Comparison of ENCODE assay signal across 2 cellular contexts in the genomic region with DNA sequence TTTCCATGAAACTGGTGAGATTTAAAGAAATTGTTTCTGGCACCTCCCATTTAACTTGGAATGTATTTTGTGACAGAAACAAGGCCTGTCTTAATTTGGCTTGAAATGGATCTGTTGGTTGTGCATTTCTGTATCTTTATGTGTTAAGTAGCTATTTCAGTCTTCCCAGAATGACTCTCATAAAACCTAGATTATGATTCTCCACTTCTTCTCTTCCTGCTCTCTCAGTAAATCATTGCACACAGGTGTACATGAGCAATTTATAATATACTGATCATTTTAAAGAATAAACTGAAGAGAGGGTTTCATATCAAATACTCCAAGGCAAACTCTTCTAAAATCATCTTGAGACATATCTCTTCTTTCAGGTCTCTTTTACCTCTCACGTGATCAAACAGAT.
TF ChIP-seq lines count a peak whose summit lies in the region.

No MANE protein-coding gene starts in this region.

TF ChIP-seq in SK-N-SH, 30 proteins besides CTCF, POLR2A, EP300 and RAD21 (continued from another document):
- TF ChIP-seq, protein P1, sequence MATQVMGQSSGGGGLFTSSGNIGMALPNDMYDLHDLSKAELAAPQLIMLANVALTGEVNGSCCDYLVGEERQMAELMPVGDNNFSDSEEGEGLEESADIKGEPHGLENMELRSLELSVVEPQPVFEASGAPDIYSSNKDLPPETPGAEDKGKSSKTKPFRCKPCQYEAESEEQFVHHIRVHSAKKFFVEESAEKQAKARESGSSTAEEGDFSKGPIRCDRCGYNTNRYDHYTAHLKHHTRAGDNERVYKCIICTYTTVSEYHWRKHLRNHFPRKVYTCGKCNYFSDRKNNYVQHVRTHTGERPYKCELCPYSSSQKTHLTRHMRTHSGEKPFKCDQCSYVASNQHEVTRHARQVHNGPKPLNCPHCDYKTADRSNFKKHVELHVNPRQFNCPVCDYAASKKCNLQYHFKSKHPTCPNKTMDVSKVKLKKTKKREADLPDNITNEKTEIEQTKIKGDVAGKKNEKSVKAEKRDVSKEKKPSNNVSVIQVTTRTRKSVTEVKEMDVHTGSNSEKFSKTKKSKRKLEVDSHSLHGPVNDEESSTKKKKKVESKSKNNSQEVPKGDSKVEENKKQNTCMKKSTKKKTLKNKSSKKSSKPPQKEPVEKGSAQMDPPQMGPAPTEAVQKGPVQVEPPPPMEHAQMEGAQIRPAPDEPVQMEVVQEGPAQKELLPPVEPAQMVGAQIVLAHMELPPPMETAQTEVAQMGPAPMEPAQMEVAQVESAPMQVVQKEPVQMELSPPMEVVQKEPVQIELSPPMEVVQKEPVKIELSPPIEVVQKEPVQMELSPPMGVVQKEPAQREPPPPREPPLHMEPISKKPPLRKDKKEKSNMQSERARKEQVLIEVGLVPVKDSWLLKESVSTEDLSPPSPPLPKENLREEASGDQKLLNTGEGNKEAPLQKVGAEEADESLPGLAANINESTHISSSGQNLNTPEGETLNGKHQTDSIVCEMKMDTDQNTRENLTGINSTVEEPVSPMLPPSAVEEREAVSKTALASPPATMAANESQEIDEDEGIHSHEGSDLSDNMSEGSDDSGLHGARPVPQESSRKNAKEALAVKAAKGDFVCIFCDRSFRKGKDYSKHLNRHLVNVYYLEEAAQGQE (IDR thresholded peaks at IDR 0.05; ENCODE audit: low read depth, low read length), result no peak
- TF ChIP-seq, protein P2, sequence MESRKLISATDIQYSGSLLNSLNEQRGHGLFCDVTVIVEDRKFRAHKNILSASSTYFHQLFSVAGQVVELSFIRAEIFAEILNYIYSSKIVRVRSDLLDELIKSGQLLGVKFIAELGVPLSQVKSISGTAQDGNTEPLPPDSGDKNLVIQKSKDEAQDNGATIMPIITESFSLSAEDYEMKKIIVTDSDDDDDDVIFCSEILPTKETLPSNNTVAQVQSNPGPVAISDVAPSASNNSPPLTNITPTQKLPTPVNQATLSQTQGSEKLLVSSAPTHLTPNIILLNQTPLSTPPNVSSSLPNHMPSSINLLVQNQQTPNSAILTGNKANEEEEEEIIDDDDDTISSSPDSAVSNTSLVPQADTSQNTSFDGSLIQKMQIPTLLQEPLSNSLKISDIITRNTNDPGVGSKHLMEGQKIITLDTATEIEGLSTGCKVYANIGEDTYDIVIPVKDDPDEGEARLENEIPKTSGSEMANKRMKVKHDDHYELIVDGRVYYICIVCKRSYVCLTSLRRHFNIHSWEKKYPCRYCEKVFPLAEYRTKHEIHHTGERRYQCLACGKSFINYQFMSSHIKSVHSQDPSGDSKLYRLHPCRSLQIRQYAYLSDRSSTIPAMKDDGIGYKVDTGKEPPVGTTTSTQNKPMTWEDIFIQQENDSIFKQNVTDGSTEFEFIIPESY (IDR thresholded peaks at IDR 0.05; ENCODE audit: borderline replicate concordance, low read depth), result no peak
- no peak for TF ChIP-seq RCOR1 (IDR thresholded peaks at IDR 0.05; ENCODE audit: low read length)
- no peak for TF ChIP-seq MEF2A (IDR thresholded peaks at IDR 0.05; ENCODE audit: borderline replicate concordance, low read depth)
- TF ChIP-seq POLR2AphosphoS5 (IDR thresholded peaks at IDR 0.05; ENCODE audit: low read depth, low read length), result no peak
- no peak for TF ChIP-seq MXI1 (IDR thresholded peaks at IDR 0.05; ENCODE audit: low read depth, low read length)
- no peak for TF ChIP-seq SIN3A (IDR thresholded peaks at IDR 0.05; ENCODE audit: borderline replicate concordance, low read depth, low read length)
- no peak for TF ChIP-seq FOSL2 (IDR thresholded peaks at IDR 0.05; ENCODE audit: borderline replicate concordance, low read depth)
- no peak for TF ChIP-seq TAF1 (IDR thresholded peaks at IDR 0.05; ENCODE audit: borderline replicate concordance, low read depth, low read length)
- TF ChIP-seq, protein P3, sequence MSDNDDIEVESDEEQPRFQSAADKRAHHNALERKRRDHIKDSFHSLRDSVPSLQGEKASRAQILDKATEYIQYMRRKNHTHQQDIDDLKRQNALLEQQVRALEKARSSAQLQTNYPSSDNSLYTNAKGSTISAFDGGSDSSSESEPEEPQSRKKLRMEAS (IDR thresholded peaks at IDR 0.05; ENCODE audit: low read depth), result no peak
- TF ChIP-seq RFX5 (IDR thresholded peaks at IDR 0.05; ENCODE audit: low read length), result no peak

TF ChIP-seq in SK-N-SH treated with all-trans-retinoic acid at 6 μM for 48 hours, 23 proteins besides CTCF, POLR2A, EP300 and RAD21:
- TF ChIP-seq, protein P4, sequence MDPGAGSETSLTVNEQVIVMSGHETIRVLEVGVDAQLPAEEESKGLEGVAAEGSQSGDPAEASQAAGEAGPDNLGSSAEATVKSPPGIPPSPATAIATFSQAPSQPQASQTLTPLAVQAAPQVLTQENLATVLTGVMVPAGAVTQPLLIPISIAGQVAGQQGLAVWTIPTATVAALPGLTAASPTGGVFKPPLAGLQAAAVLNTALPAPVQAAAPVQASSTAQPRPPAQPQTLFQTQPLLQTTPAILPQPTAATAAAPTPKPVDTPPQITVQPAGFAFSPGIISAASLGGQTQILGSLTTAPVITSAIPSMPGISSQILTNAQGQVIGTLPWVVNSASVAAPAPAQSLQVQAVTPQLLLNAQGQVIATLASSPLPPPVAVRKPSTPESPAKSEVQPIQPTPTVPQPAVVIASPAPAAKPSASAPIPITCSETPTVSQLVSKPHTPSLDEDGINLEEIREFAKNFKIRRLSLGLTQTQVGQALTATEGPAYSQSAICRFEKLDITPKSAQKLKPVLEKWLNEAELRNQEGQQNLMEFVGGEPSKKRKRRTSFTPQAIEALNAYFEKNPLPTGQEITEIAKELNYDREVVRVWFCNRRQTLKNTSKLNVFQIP (CRISPR knock-in tag; IDR thresholded peaks at IDR 0.05; ENCODE audit: borderline replicate concordance, low read depth), result no peak
- TF ChIP-seq ARNTL (CRISPR knock-in tag; IDR thresholded peaks at IDR 0.05; ENCODE audit: borderline replicate concordance, low read depth), result no peak
